4 cellular contexts compared by ENCODE assay signal in the genomic region with DNA sequence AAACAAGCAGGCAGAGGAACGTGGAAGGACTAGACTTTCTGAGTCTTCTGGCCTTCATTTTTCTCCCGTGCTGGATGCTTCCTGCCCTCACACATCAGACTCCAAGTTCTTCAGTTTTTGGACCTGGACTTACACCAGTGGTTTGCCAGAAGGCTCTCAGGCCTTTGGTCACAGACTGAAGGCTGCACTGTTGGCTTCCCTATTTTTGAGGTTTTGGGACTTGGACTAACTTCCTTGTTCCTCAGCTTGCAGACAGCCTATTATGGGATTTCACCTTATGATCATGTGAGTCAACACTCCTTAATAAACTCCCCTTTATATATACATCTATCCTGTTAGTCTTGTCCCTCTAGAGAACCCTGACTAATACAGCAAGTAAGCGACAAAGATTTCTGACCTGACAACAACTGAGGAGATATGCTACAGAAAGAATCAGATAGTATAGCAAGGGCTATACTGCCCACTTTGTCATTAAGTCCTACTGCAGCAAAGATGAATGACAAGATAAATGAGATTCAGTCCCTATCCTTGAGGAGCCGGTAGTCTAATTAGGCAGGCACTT.
TF ChIP-seq lines count a peak whose summit lies in the region.

No MANE protein-coding gene starts in this region.

TF ChIP-seq in SK-N-SH, 30 proteins besides CTCF, POLR2A, EP300 and RAD21:
- TF ChIP-seq TCF12 (IDR thresholded peaks at IDR 0.05) (no peak), GATA2 (CRISPR knock-in tag; IDR thresholded peaks at IDR 0.05) (no peak), FOXJ3 (CRISPR knock-in tag; IDR thresholded peaks at IDR 0.05) (no peak), RCOR1 (IDR thresholded peaks at IDR 0.05; ENCODE audit: low read length) (no peak), TAF1 (IDR thresholded peaks at IDR 0.05; ENCODE audit: borderline replicate concordance, low read depth, low read length) (no peak), GABPA (IDR thresholded peaks at IDR 0.05; ENCODE audit: low read depth) (no peak), SMC3 (IDR thresholded peaks at IDR 0.05; ENCODE audit: low read depth, low read length) (no peak), MXI1 (IDR thresholded peaks at IDR 0.05; ENCODE audit: low read depth, low read length) (no peak), POLR2AphosphoS5 (IDR thresholded peaks at IDR 0.05; ENCODE audit: low read depth, low read length) (no peak), EZH2phosphoT487 (IDR thresholded peaks at IDR 0.05; ENCODE audit: borderline replicate concordance, low read depth) (no peak), CHD2 (IDR thresholded peaks at IDR 0.05; ENCODE audit: low read length, partially characterized antibody) (no peak), FOXM1 (IDR thresholded peaks at IDR 0.05; ENCODE audit: low read depth) (no peak), FOSL2 (IDR thresholded peaks at IDR 0.05; ENCODE audit: borderline replicate concordance, low read depth) (no peak), MEF2A (IDR thresholded peaks at IDR 0.05; ENCODE audit: borderline replicate concordance, low read depth) (no peak)
- TF ChIP-seq, protein P1, sequence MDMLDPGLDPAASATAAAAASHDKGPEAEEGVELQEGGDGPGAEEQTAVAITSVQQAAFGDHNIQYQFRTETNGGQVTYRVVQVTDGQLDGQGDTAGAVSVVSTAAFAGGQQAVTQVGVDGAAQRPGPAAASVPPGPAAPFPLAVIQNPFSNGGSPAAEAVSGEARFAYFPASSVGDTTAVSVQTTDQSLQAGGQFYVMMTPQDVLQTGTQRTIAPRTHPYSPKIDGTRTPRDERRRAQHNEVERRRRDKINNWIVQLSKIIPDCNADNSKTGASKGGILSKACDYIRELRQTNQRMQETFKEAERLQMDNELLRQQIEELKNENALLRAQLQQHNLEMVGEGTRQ (IDR thresholded peaks at IDR 0.05; ENCODE audit: borderline replicate concordance, low read depth, low read length), result no peak
- TF ChIP-seq, protein P2, sequence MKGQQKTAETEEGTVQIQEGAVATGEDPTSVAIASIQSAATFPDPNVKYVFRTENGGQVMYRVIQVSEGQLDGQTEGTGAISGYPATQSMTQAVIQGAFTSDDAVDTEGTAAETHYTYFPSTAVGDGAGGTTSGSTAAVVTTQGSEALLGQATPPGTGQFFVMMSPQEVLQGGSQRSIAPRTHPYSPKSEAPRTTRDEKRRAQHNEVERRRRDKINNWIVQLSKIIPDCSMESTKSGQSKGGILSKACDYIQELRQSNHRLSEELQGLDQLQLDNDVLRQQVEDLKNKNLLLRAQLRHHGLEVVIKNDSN (IDR thresholded peaks at IDR 0.05; ENCODE audit: borderline replicate concordance, low read depth), result no peak
- TF ChIP-seq, protein P3, sequence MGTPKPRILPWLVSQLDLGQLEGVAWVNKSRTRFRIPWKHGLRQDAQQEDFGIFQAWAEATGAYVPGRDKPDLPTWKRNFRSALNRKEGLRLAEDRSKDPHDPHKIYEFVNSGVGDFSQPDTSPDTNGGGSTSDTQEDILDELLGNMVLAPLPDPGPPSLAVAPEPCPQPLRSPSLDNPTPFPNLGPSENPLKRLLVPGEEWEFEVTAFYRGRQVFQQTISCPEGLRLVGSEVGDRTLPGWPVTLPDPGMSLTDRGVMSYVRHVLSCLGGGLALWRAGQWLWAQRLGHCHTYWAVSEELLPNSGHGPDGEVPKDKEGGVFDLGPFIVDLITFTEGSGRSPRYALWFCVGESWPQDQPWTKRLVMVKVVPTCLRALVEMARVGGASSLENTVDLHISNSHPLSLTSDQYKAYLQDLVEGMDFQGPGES (IDR thresholded peaks at IDR 0.05; ENCODE audit: low read depth, low read length), result no peak

TF ChIP-seq in SK-N-SH treated with all-trans-retinoic acid at 6 μM for 48 hours, 23 proteins besides CTCF, POLR2A, EP300 and RAD21 (continues in another document):
- TF ChIP-seq TOX (CRISPR knock-in tag; IDR thresholded peaks at IDR 0.05; ENCODE audit: borderline replicate concordance) (no peak), BACH2 (CRISPR knock-in tag; IDR thresholded peaks at IDR 0.05; ENCODE audit: borderline replicate concordance) (no peak), SNAI2 (CRISPR knock-in tag; IDR thresholded peaks at IDR 0.05) (no peak), RARB (CRISPR knock-in tag; IDR thresholded peaks at IDR 0.05) (no peak)
- TF ChIP-seq, protein P4, sequence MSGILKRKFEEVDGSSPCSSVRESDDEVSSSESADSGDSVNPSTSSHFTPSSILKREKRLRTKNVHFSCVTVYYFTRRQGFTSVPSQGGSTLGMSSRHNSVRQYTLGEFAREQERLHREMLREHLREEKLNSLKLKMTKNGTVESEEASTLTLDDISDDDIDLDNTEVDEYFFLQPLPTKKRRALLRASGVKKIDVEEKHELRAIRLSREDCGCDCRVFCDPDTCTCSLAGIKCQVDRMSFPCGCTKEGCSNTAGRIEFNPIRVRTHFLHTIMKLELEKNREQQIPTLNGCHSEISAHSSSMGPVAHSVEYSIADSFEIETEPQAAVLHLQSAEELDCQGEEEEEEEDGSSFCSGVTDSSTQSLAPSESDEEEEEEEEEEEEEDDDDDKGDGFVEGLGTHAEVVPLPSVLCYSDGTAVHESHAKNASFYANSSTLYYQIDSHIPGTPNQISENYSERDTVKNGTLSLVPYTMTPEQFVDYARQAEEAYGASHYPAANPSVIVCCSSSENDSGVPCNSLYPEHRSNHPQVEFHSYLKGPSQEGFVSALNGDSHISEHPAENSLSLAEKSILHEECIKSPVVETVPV (CRISPR knock-in tag; IDR thresholded peaks at IDR 0.05), result no peak
- TF ChIP-seq, protein P5, sequence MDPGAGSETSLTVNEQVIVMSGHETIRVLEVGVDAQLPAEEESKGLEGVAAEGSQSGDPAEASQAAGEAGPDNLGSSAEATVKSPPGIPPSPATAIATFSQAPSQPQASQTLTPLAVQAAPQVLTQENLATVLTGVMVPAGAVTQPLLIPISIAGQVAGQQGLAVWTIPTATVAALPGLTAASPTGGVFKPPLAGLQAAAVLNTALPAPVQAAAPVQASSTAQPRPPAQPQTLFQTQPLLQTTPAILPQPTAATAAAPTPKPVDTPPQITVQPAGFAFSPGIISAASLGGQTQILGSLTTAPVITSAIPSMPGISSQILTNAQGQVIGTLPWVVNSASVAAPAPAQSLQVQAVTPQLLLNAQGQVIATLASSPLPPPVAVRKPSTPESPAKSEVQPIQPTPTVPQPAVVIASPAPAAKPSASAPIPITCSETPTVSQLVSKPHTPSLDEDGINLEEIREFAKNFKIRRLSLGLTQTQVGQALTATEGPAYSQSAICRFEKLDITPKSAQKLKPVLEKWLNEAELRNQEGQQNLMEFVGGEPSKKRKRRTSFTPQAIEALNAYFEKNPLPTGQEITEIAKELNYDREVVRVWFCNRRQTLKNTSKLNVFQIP (CRISPR knock-in tag; IDR thresholded peaks at IDR 0.05; ENCODE audit: borderline replicate concordance, low read depth), result no peak

TF ChIP-seq in IMR-90, 13 proteins besides CTCF, POLR2A, EP300 and RAD21:
- TF ChIP-seq CEBPB (IDR thresholded peaks at IDR 0.05; ENCODE audit: low read depth, low read length), result no peak

TF ChIP-seq in endothelial cell of umbilical vein, 7 proteins besides CTCF, POLR2A, EP300 and RAD21:
- TF ChIP-seq POLR2AphosphoS5 (IDR thresholded peaks at IDR 0.05; ENCODE audit: insufficient read depth, low read depth, low read length) (no peak), GATA2 (IDR thresholded peaks at IDR 0.05; ENCODE audit: insufficient read depth, insufficient read length, low read depth, low read length) (no peak)
TF ChIP-seq in endothelial cell of umbilical vein: peak in this region for 0.
